Comparison of ENCODE assay signal across 16 cellular contexts in the genomic region with DNA sequence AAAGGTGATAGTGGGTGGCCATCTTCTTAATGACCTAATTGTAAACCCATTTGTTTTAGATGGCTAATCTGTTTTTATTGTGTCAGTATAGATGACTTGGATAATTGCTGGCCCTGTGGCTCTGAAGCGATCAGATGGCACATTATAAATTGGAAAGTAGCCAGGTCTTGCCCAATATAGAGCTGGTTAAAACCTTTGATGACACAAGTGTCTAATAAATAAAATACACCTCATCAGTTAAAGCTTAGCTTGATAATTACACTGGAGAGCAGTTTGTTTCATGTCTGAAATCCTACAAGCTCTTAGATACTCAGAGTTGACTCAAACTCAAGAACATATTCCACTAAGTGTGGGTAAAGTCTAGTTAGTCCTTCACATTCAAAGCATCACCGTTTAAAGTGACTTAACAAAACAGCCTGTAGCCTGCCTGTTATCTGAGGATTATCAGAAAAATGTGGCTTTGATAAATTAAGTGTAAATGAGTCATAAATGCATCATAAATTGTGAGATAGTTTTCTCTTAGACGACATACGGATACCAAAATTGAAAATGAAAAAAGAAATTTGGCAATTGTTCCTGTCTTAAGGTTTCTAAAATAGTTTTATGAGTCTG.
DNase-seq lines count a peak whose midpoint lies in the region; ATAC-seq and TF ChIP-seq lines count a peak whose summit lies in the region.
"Had no signal": no experiment of that assay in that cellular context is flagged by ENCODE, and none has a peak within 500 bp of the region (broad histone marks: within the 10 kb centered on the region; RNA-seq: fewer than 3 reads in every experiment).

No MANE protein-coding gene starts in this region.

- no peaks in the 10 kb centered on the region for H3K27me3 ChIP-seq in fibroblast of lung (ENCODE audit: control insufficient read depth, insufficient read depth, low read length)
- no peaks in the 10 kb centered on the region for H3K27me3 ChIP-seq in Peyer's patch
- H3K27me3 ChIP-seq: thyroid gland had no signal

- H3K4me1 ChIP-seq in fibroblast of lung (ENCODE audit: control insufficient read depth, extremely low read depth, insufficient read depth, low read length) (no peaks in the 10 kb centered on the region), Peyer's patch (no peaks in the 10 kb centered on the region)
- H3K4me1 ChIP-seq: thyroid gland had no signal

- no peak overlapping the region for H3K4me3 ChIP-seq in fibroblast of lung (replicated peaks in 1 of 4; ENCODE audit: control extremely low read depth in 1 of 4, insufficient read depth in 1 of 4, low read depth in 3 of 4, low read length in 4 of 4)
- H3K4me3 ChIP-seq in Peyer's patch: no peak overlapping the region
- H3K4me3 ChIP-seq: thyroid gland had no signal

- no peak overlapping the region for H3K27ac ChIP-seq in fibroblast of lung (ENCODE audit: insufficient read depth, low read length)
- H3K27ac ChIP-seq in Peyer's patch: no peak overlapping the region
- H3K27ac ChIP-seq: thyroid gland had no signal

- in situ Hi-C loops in Caki2 (cut with HindIII; ENCODE audit: low pct_unique_long_range_greater_than_20kb, low sequenced_read_pairs): no loop called here

- TF ChIP-seq POLR2A in Peyer's patch (IDR thresholded peaks at IDR 0.05): no peak

- TF ChIP-seq CTCF in fibroblast of lung (conservative IDR thresholded peaks at IDR 0.05 in 1 of 2, IDR thresholded peaks at IDR 0.05 in 1 of 2; ENCODE audit: low read depth in 1 of 2, low read length in 2 of 2) (no peak), Peyer's patch (IDR thresholded peaks at IDR 0.05) (no peak)

- H3K4me2 ChIP-seq in fibroblast of lung (ENCODE audit: extremely low read depth, insufficient read depth, low read length): peak overlapping the region; percentile 8

- DNase-seq in Caki2 (ENCODE audit: low read depth) (peak; percentile 68), NCI-H1092 treated with DMSO at 0.1 percent for 48 hours (lab: John Stamatoyannopoulos, UW) (peak; percentile 32), NCI-H774 (lab: John Stamatoyannopoulos, UW) (peak; percentile 61), fibroblast of lung (ENCODE audit: low read depth in 2 of 2) (peak; percentile 72 to 90), Peyer's patch (no peak), HPDE6-E6E7 (ENCODE audit: extremely low spot score) (no peak), NAMALWA (ENCODE audit: low spot score) (no peak)
- DNase-seq: activated naive CD8-positive, alpha-beta T cell treated with anti-CD3 and anti-CD28 coated beads for 36 hours; AML-193; central memory CD4-positive, alpha-beta T cell; head of caudate nucleus; kidney glomerular epithelial cell; posterior cingulate gyrus; thyroid gland had no signal

- no peak for ATAC-seq in HG03280 (IDR thresholded peaks at IDR 0.05; ENCODE audit: unreplicated experiment)
- ATAC-seq: HCT116 had no signal

- H4K20me1 ChIP-seq in fibroblast of lung (ENCODE audit: control insufficient read depth, extremely low read depth, insufficient read depth, low read length): no peaks in the 10 kb centered on the region

- H3K79me2 ChIP-seq in fibroblast of lung (ENCODE audit: control insufficient read depth, insufficient read depth, low read length): no peaks in the 10 kb centered on the region

- H3K9ac ChIP-seq in fibroblast of lung (ENCODE audit: insufficient read depth, low read length): no peak overlapping the region

- H3K9me3 ChIP-seq in fibroblast of lung (ENCODE audit: control insufficient read depth, insufficient read depth, low read depth, low read length) (no peaks in the 10 kb centered on the region), Peyer's patch (no peaks in the 10 kb centered on the region)
- H3K9me3 ChIP-seq: thyroid gland had no signal

- no peak overlapping the region for H2AFZ ChIP-seq in fibroblast of lung (ENCODE audit: low read length)

- no peaks in the 10 kb centered on the region for H3K36me3 ChIP-seq in fibroblast of lung (ENCODE audit: control insufficient read depth, insufficient read depth, low read length)
- H3K36me3 ChIP-seq in Peyer's patch: no peaks in the 10 kb centered on the region
- H3K36me3 ChIP-seq: thyroid gland had no signal

Comparison
In these comparisons a context has a peak if more than half of its experiments do, and no peak if none do; other contexts are left out.
1. DNase-seq: peak in Caki2 (single experiment), NCI-H1092 treated with DMSO at 0.1 percent for 48 hours (single experiment), NCI-H774 (single experiment) and fibroblast of lung (2 of 2); none in Peyer's patch (0 of 3), HPDE6-E6E7 (single experiment) and NAMALWA (single experiment).